ENCODE assay signal across 11 cellular contexts in genomic region chr4:153777421-153777820, GRCh38. TPM values are rescaled to one million over a fixed set of nuclear protein-coding genes. Genes with fewer than 3 reads are reported as not detected.
"Had no signal": no experiment of that assay in that cellular context is flagged by ENCODE, and none has a peak within 500 bp of the region (broad histone marks: within the 10 kb centered on the region; RNA-seq: fewer than 3 reads in every experiment).

No MANE protein-coding gene starts in this region.

- H3K36me3 ChIP-seq: HAP-1 had no signal

- H3K4me2 ChIP-seq: GM23338, KMS-11 had no signal

- H3K27ac Mint-ChIP-seq: GM23338, HFFc6, IgD-negative memory B cell had no signal

- H3K9me3 ChIP-seq: HAP-1 had no signal

- DNase-seq: H7, HFFc6, KBM-7 had no signal

- H3K9me3 Mint-ChIP-seq: GM23338, HFFc6 had no signal

- H3K27ac ChIP-seq: HL-60, KMS-11 had no signal

- H2AFZ ChIP-seq: GM23338 had no signal

- H3K4me3 Mint-ChIP-seq: GM23338, HFFc6, IgD-negative memory B cell had no signal

- H3K4me3 ChIP-seq: GM23338, HAP-1 had no signal

- ATAC-seq: GM23338, HCT116 had no signal

- H3K9ac ChIP-seq: KMS-11 had no signal

RNA-seq across cellular contexts. Expression of gene SFRP2, which starts 11.5 kb away (rescaled TPM):
- total RNA-seq: HFFc6, HT1080 had no signal
- polyA plus RNA-seq: IgD-negative memory B cell had no signal

RNA-seq across cellular contexts. Expression of gene RNF175, which starts 17.6 kb away (rescaled TPM):
- total RNA-seq: H4, HFFc6, HT1080 had no signal
- polyA plus RNA-seq: IgD-negative memory B cell had no signal
